ENCODE assay signal across 1 cellular context in genomic region chr13:44989071-44989889, GRCh38.
TF ChIP-seq lines count a peak whose summit lies in the region.

A gene with protein sequence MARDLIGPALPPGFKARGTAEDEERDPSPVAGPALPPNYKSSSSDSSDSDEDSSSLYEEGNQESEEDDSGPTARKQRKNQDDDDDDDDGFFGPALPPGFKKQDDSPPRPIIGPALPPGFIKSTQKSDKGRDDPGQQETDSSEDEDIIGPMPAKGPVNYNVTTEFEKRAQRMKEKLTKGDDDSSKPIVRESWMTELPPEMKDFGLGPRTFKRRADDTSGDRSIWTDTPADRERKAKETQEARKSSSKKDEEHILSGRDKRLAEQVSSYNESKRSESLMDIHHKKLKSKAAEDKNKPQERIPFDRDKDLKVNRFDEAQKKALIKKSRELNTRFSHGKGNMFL (plus strand): TSS chr13:44989538. CDS start chr13:44989655, 117 bp downstream.
NUFIP1 (minus strand) TSS chr13:44989471; CDS start chr13:44989436, 35 bp downstream.

TF ChIP-seq in HepG2, 621 proteins besides CTCF, POLR2A, EP300 and RAD21 (continued from another document and continues in another):
- TF ChIP-seq, protein P1, sequence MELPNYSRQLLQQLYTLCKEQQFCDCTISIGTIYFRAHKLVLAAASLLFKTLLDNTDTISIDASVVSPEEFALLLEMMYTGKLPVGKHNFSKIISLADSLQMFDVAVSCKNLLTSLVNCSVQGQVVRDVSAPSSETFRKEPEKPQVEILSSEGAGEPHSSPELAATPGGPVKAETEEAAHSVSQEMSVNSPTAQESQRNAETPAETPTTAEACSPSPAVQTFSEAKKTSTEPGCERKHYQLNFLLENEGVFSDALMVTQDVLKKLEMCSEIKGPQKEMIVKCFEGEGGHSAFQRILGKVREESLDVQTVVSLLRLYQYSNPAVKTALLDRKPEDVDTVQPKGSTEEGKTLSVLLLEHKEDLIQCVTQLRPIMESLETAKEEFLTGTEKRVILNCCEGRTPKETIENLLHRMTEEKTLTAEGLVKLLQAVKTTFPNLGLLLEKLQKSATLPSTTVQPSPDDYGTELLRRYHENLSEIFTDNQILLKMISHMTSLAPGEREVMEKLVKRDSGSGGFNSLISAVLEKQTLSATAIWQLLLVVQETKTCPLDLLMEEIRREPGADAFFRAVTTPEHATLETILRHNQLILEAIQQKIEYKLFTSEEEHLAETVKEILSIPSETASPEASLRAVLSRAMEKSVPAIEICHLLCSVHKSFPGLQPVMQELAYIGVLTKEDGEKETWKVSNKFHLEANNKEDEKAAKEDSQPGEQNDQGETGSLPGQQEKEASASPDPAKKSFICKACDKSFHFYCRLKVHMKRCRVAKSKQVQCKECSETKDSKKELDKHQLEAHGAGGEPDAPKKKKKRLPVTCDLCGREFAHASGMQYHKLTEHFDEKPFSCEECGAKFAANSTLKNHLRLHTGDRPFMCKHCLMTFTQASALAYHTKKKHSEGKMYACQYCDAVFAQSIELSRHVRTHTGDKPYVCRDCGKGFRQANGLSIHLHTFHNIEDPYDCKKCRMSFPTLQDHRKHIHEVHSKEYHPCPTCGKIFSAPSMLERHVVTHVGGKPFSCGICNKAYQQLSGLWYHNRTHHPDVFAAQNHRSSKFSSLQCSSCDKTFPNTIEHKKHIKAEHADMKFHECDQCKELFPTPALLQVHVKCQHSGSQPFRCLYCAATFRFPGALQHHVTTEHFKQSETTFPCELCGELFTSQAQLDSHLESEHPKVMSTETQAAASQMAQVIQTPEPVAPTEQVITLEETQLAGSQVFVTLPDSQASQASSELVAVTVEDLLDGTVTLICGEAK (IDR thresholded peaks at IDR 0.05) = no peak
- TF ChIP-seq, protein P1 (CRISPR knock-in tag; IDR thresholded peaks at IDR 0.05) = peak; percentile 54
- no peak for TF ChIP-seq PCBP2 (optimal IDR thresholded peaks at IDR 0.05; ENCODE audit: low read depth, low read length, poor library complexity, severe bottlenecking)
- no peak for TF ChIP-seq ZNF570 (CRISPR knock-in tag; IDR thresholded peaks at IDR 0.05; ENCODE audit: borderline replicate concordance)
- TF ChIP-seq, protein P2, sequence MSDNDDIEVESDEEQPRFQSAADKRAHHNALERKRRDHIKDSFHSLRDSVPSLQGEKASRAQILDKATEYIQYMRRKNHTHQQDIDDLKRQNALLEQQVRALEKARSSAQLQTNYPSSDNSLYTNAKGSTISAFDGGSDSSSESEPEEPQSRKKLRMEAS (IDR thresholded peaks at IDR 0.05) = peak; percentile 97
- TF ChIP-seq, protein P3, sequence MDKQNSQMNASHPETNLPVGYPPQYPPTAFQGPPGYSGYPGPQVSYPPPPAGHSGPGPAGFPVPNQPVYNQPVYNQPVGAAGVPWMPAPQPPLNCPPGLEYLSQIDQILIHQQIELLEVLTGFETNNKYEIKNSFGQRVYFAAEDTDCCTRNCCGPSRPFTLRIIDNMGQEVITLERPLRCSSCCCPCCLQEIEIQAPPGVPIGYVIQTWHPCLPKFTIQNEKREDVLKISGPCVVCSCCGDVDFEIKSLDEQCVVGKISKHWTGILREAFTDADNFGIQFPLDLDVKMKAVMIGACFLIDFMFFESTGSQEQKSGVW (CRISPR knock-in tag; IDR thresholded peaks at IDR 0.05; ENCODE audit: borderline replicate concordance) = 0 out of 2 replicates have a peak, but pooled peaks have one; percentile 4
- no peak for TF ChIP-seq RCOR2 (CRISPR knock-in tag; IDR thresholded peaks at IDR 0.05)
- TF ChIP-seq MTA1 (CRISPR knock-in tag; IDR thresholded peaks at IDR 0.05; ENCODE audit: borderline replicate concordance) = 0 out of 2 replicates have a peak, but pooled peaks have one; percentile 76
- TF ChIP-seq PPARG (CRISPR knock-in tag; conservative IDR thresholded peaks at IDR 0.05) = no peak
- no peak for TF ChIP-seq SATB2 (CRISPR knock-in tag; IDR thresholded peaks at IDR 0.05)
- TF ChIP-seq ZNF547 (CRISPR knock-in tag; IDR thresholded peaks at IDR 0.05) = peak; percentile 63; the same call in 1 of the 2 replicates
- no peak for TF ChIP-seq HDAC6 (IDR thresholded peaks at IDR 0.05; ENCODE audit: low read depth, low read length)
- TF ChIP-seq ATRX (CRISPR knock-in tag; IDR thresholded peaks at IDR 0.05; ENCODE audit: borderline replicate concordance) = no peak
- TF ChIP-seq, protein P4, sequence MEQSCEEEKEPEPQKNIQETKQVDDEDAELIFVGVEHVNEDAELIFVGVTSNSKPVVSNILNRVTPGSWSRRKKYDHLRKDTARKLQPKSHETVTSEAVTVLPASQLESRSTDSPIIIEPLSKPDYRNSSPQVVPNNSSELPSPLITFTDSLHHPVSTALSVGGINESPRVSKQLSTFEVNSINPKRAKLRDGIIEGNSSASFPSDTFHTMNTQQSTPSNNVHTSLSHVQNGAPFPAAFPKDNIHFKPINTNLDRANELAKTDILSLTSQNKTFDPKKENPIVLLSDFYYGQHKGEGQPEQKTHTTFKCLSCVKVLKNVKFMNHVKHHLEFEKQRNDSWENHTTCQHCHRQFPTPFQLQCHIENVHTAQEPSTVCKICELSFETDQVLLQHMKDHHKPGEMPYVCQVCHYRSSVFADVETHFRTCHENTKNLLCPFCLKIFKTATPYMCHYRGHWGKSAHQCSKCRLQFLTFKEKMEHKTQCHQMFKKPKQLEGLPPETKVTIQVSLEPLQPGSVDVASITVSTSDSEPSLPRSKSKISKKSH (CRISPR knock-in tag; IDR thresholded peaks at IDR 0.05; ENCODE audit: borderline replicate concordance) = no peak; the same call in 1 of the 2 replicates
- peak; percentile 57; the same call in 1 of the 2 replicates for TF ChIP-seq SOX5 (CRISPR knock-in tag; IDR thresholded peaks at IDR 0.05; ENCODE audit: borderline replicate concordance)
- no peak for TF ChIP-seq SYNCRIP (IDR thresholded peaks at IDR 0.05; ENCODE audit: insufficient read depth, low read depth, low read length)
- TF ChIP-seq, protein P5, sequence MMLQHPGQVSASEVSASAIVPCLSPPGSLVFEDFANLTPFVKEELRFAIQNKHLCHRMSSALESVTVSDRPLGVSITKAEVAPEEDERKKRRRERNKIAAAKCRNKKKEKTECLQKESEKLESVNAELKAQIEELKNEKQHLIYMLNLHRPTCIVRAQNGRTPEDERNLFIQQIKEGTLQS (CRISPR knock-in tag; IDR thresholded peaks at IDR 0.05) = no peak
- TF ChIP-seq TEAD2 (CRISPR knock-in tag; IDR thresholded peaks at IDR 0.05) = no peak
- TF ChIP-seq CHCHD3 (CRISPR knock-in tag; IDR thresholded peaks at IDR 0.05) = no peak
- TF ChIP-seq LRRFIP1 (CRISPR knock-in tag; conservative IDR thresholded peaks at IDR 0.05) = no peak
- peak; percentile 49; the same call in 1 of the 2 replicates for TF ChIP-seq MYPOP (CRISPR knock-in tag; IDR thresholded peaks at IDR 0.05)
- TF ChIP-seq, protein P6, sequence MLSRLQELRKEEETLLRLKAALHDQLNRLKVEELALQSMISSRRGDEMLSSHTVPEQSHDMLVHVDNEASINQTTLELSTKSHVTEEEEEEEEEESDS (CRISPR knock-in tag; IDR thresholded peaks at IDR 0.05; ENCODE audit: borderline replicate concordance) = no peak
- no peak for TF ChIP-seq ZNF224 (CRISPR knock-in tag; IDR thresholded peaks at IDR 0.05)
- TF ChIP-seq, protein P7, sequence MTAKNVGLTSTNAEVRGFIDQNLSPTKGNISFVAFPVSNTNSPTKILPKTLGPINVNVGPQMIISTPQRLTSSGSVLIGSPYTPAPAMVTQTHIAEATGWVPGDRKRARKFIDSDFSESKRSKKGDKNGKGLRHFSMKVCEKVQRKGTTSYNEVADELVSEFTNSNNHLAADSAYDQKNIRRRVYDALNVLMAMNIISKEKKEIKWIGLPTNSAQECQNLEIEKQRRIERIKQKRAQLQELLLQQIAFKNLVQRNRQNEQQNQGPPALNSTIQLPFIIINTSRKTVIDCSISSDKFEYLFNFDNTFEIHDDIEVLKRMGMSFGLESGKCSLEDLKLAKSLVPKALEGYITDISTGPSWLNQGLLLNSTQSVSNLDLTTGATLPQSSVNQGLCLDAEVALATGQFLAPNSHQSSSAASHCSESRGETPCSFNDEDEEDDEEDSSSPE (CRISPR knock-in tag; IDR thresholded peaks at IDR 0.05) = peak; percentile 78
- TF ChIP-seq NFYC (CRISPR knock-in tag; IDR thresholded peaks at IDR 0.05) = peak; percentile 84
- TF ChIP-seq POGZ (CRISPR knock-in tag; IDR thresholded peaks at IDR 0.05) = peak; percentile 97
- peak; percentile 82; the same call in 1 of the 2 replicates for TF ChIP-seq CBFB (CRISPR knock-in tag; IDR thresholded peaks at IDR 0.05)
- TF ChIP-seq, protein P8, sequence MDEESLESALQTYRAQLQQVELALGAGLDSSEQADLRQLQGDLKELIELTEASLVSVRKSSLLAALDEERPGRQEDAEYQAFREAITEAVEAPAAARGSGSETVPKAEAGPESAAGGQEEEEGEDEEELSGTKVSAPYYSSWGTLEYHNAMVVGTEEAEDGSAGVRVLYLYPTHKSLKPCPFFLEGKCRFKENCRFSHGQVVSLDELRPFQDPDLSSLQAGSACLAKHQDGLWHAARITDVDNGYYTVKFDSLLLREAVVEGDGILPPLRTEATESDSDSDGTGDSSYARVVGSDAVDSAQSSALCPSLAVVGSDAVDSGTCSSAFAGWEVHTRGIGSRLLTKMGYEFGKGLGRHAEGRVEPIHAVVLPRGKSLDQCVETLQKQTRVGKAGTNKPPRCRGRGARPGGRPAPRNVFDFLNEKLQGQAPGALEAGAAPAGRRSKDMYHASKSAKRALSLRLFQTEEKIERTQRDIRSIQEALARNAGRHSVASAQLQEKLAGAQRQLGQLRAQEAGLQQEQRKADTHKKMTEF (CRISPR knock-in tag; IDR thresholded peaks at IDR 0.05) = peak; percentile 71; the same call in 1 of the 2 replicates
- TF ChIP-seq TIGD3 (CRISPR knock-in tag; IDR thresholded peaks at IDR 0.05; ENCODE audit: borderline replicate concordance) = no peak
- no peak for TF ChIP-seq ZFP82 (CRISPR knock-in tag; IDR thresholded peaks at IDR 0.05; ENCODE audit: borderline replicate concordance)
- TF ChIP-seq RBAK (CRISPR knock-in tag; IDR thresholded peaks at IDR 0.05) = no peak
- TF ChIP-seq ZNF644 (CRISPR knock-in tag; IDR thresholded peaks at IDR 0.05; ENCODE audit: low read depth) = 0 out of 2 replicates have a peak, but pooled peaks have one; percentile 23
- TF ChIP-seq GPN1 (CRISPR knock-in tag; IDR thresholded peaks at IDR 0.05; ENCODE audit: borderline replicate concordance) = no peak
- no peak for TF ChIP-seq KDM6A (CRISPR knock-in tag; IDR thresholded peaks at IDR 0.05; ENCODE audit: low read depth)
- TF ChIP-seq BRD4 (CRISPR knock-in tag; IDR thresholded peaks at IDR 0.05) = no peak; the same call in 1 of the 2 replicates
- TF ChIP-seq CENPBD1 (CRISPR knock-in tag; IDR thresholded peaks at IDR 0.05; ENCODE audit: borderline replicate concordance, low read depth) = no peak; the same call in 1 of the 2 replicates
